In the genomic region with DNA sequence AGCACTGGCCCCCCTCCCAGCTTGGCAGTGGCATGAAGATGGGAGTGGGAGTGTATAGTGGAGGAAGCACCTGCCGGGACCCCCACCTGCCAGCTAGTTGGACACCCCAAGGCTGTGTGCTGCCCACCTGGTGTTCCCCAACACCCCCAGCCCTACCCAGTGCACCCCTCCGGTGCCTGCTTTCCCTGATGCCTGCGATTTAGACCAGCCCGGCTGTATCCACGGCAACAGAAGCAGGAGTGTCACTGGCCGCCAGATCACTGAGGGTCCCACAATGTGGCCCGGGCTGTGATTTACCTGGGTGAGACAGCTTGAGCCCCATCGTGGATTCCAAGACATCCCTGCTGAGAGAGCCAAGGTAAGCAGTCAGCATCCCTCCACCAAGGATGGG, we compare ENCODE assay signal across 1 cellular context.
TF ChIP-seq lines count a peak whose summit lies in the region.

No MANE protein-coding gene starts in this region.

TF ChIP-seq in K562, 482 proteins besides CTCF, POLR2A, EP300 and RAD21:
- TF ChIP-seq RFX1 (IDR thresholded peaks at IDR 0.05) (peak; percentile 23; the same call in 1 of the 2 replicates), EP400 (IDR thresholded peaks at IDR 0.05) (no peak)
